ENCODE assay signal across 8 cellular contexts in genomic region chr17:72407336-72408121, GRCh38.
DNase-seq lines count a peak whose midpoint lies in the region; ATAC-seq and TF ChIP-seq lines count a peak whose summit lies in the region.

No MANE protein-coding gene starts in this region.

- no peak for TF ChIP-seq CTCF in BJ (IDR thresholded peaks at IDR 0.05; ENCODE audit: insufficient read depth, low read depth, low read length)

- H3K4me3 ChIP-seq in BJ (ENCODE audit: low read depth, low read length) = no peak overlapping the region

- H3K27me3 ChIP-seq in BJ (ENCODE audit: control insufficient read depth, insufficient read depth, low read length) = no peaks in the 10 kb centered on the region

- H3K36me3 ChIP-seq in BJ (ENCODE audit: control insufficient read depth, insufficient read depth, low read length) = no peaks in the 10 kb centered on the region

- CTCF ChIA-PET in BJ (lab: Yijun Ruan, JAX) = interaction anchor here (1.1 kb wide), 1 partner anchor 33 kb away, joined by 4 read pairs; no protein-coding TSS in a partner anchor

- ATAC-seq in GM19455 (IDR thresholded peaks at IDR 0.05; ENCODE audit: unreplicated experiment) (peak; percentile 63), HG03432 (IDR thresholded peaks at IDR 0.05; ENCODE audit: unreplicated experiment) (peak; percentile 88)

- POLR2A ChIA-PET in BJ (lab: Charles Lee) = no interaction called here

- DNase-seq in BJ (ENCODE audit: low read depth) (peak; percentile 97), NCI-H524 (lab: John Stamatoyannopoulos, UW) (peak; percentile 71 to 95), dermis microvascular lymphatic vessel endothelial cell (ENCODE audit: low read depth in 2 of 2) (peak; percentile 38 to 83), midbrain (lab: John Stamatoyannopoulos, UW) (peak; percentile 30)
- DNase-seq in activated CD4-positive, alpha-beta T cell treated with anti-CD3 and anti-CD28 coated beads, Interleukin-2, amount 50 U/mL, for 1 hour = no peak
- DNase-seq in activated naive CD4-positive, alpha-beta T cell (lab: John Stamatoyannopoulos, UW) = no peak

Comparison
In these comparisons a context has a peak if more than half of its experiments do, and no peak if none do; other contexts are left out.
1. DNase-seq: peak in BJ (single experiment), NCI-H524 (2 of 2), dermis microvascular lymphatic vessel endothelial cell (2 of 2) and midbrain (single experiment); none in activated CD4-positive, alpha-beta T cell treated with anti-CD3 and anti-CD28 coated beads, Interleukin-2, amount 50 U/mL, for 1 hour (single experiment) and activated naive CD4-positive, alpha-beta T cell (0 of 4).